Comparison of ENCODE assay signal across 9 cellular contexts in genomic region chr5:181219262-181220177, GRCh38. TPM values are rescaled to one million over a fixed set of nuclear protein-coding genes. Genes with fewer than 3 reads are reported as not detected.
A peak's percentile ranks its signal among the peaks of the same experiment; 100 is the strongest.
DNase-seq lines count a peak whose midpoint lies in the region; ATAC-seq and TF ChIP-seq lines count a peak whose summit lies in the region.
"Had no signal": no experiment of that assay in that cellular context is flagged by ENCODE, and none has a peak within 500 bp of the region (broad histone marks: within the 10 kb centered on the region; RNA-seq: fewer than 3 reads in every experiment).

No MANE protein-coding gene starts in this region.

- H3K27me3 ChIP-seq in naive thymus-derived CD4-positive, alpha-beta T cell (ENCODE audit: control insufficient read depth in 2 of 2, insufficient read depth in 2 of 2, low read length in 2 of 2) = no peaks in the 10 kb centered on the region
- no peaks in the 10 kb centered on the region for H3K27me3 ChIP-seq in foreskin keratinocyte

- H3K4me1 ChIP-seq in naive thymus-derived CD4-positive, alpha-beta T cell (ENCODE audit: control insufficient read depth in 2 of 2, insufficient read depth in 2 of 2, low read length in 2 of 2) = peaks cover 17 to 29% of the 10 kb centered on the region in 2 donors
- H3K4me1 ChIP-seq in foreskin keratinocyte = no peaks in the 10 kb centered on the region

- H3K4me3 ChIP-seq in naive thymus-derived CD4-positive, alpha-beta T cell (ENCODE audit: low read length) = no peak overlapping the region

- peaks cover 0 to 11% (median 0%) of the 10 kb centered on the region in 3 experiments for H3K36me3 ChIP-seq in naive thymus-derived CD4-positive, alpha-beta T cell (ENCODE audit: control insufficient read depth in 2 of 3, insufficient read depth in 3 of 3, low read length in 3 of 3)

- no peaks in the 10 kb centered on the region for H3K9me3 Mint-ChIP-seq in stimulated activated naive CD8-positive, alpha-beta T cell treated with anti-CD3 and anti-CD28 coated beads, Interleukin-15, Interleukin-2, amounts not matched to agents 100 ng/mL and 50 ng/mL, for 24 hours
- no peaks in the 10 kb centered on the region for H3K9me3 Mint-ChIP-seq in activated T-helper 17 cell treated with anti-CD3 and anti-CD28 coated beads, Interleukin-2, amount 50 U/mL, for 72 hours
- peaks cover 0 to 43% (median 0%) of the 10 kb centered on the region in 11 donors for H3K9me3 Mint-ChIP-seq in naive thymus-derived CD4-positive, alpha-beta T cell

- CTCF ChIA-PET in naive thymus-derived CD4-positive, alpha-beta T cell (lab: Charles Lee) = no interaction called here

- H3K27me3 Mint-ChIP-seq in stimulated activated naive CD8-positive, alpha-beta T cell treated with anti-CD3 and anti-CD28 coated beads, Interleukin-15, Interleukin-2, amounts not matched to agents 100 ng/mL and 50 ng/mL, for 24 hours = peaks cover 11% of the 10 kb centered on the region
- no peaks in the 10 kb centered on the region for H3K27me3 Mint-ChIP-seq in activated T-helper 17 cell treated with anti-CD3 and anti-CD28 coated beads, Interleukin-2, amount 50 U/mL, for 72 hours
- H3K27me3 Mint-ChIP-seq in naive thymus-derived CD4-positive, alpha-beta T cell = peaks cover 0 to 12% (median 0%) of the 10 kb centered on the region in 5 donors

- no peak for ATAC-seq in stimulated activated naive CD8-positive, alpha-beta T cell treated with anti-CD3 and anti-CD28 coated beads, Interleukin-15, Interleukin-2, amounts not matched to agents 100 U/mL and 50 U/mL, for 24 hours
- ATAC-seq in activated T-helper 17 cell treated with anti-CD3 and anti-CD28 coated beads, Interleukin-2, amount 50 U/mL, for 72 hours (replicated peaks) = no peak
- ATAC-seq in naive thymus-derived CD4-positive, alpha-beta T cell = no peak
- ATAC-seq in foreskin keratinocyte = no peak
- ATAC-seq: GM12878 had no signal

- intact Hi-C loops in naive thymus-derived CD4-positive, alpha-beta T cell (cut with micrococcal nuclease) = loop anchor here in 1 of 2 donors (10.0 kb wide), 1 partner anchor 355 kb away; the partner anchor contains the start of gene ZFP62

- H3K9me3 ChIP-seq in naive thymus-derived CD4-positive, alpha-beta T cell (ENCODE audit: control insufficient read depth in 2 of 3, low read length in 3 of 3) = no peaks in the 10 kb centered on the region

- TF ChIP-seq CTCF in foreskin keratinocyte (conservative IDR thresholded peaks at IDR 0.05) = no peak

- H3K36me3 Mint-ChIP-seq in stimulated activated naive CD8-positive, alpha-beta T cell treated with anti-CD3 and anti-CD28 coated beads, Interleukin-15, Interleukin-2, amounts not matched to agents 100 ng/mL and 50 ng/mL, for 24 hours (ENCODE audit: low read depth) = peaks cover 12% of the 10 kb centered on the region
- H3K36me3 Mint-ChIP-seq in activated T-helper 17 cell treated with anti-CD3 and anti-CD28 coated beads, Interleukin-2, amount 50 U/mL, for 72 hours (ENCODE audit: low read depth) = peaks cover 52% of the 10 kb centered on the region
- peaks cover 0 to 18% (median 0%) of the 10 kb centered on the region in 5 donors for H3K36me3 Mint-ChIP-seq in naive thymus-derived CD4-positive, alpha-beta T cell

- peak overlapping the region; percentile 31 for H3K27ac Mint-ChIP-seq in stimulated activated naive CD8-positive, alpha-beta T cell treated with anti-CD3 and anti-CD28 coated beads, Interleukin-15, Interleukin-2, amounts not matched to agents 100 ng/mL and 50 ng/mL, for 24 hours
- H3K27ac Mint-ChIP-seq in activated T-helper 17 cell treated with anti-CD3 and anti-CD28 coated beads, Interleukin-2, amount 50 U/mL, for 72 hours = peak overlapping the region; percentile 76
- peak overlapping the region in 8 of 9 donors; percentile 67 to 100 (median 78) for H3K27ac Mint-ChIP-seq in naive thymus-derived CD4-positive, alpha-beta T cell

- DNase-seq in stimulated activated naive CD8-positive, alpha-beta T cell treated with anti-CD3 and anti-CD28 coated beads, Interleukin-15, Interleukin-2, amounts not matched to agents 100 U/mL and 50 U/mL, for 24 hours = no peak
- no peak for DNase-seq in naive thymus-derived CD4-positive, alpha-beta T cell
- DNase-seq in islet precursor cell (no peak), T-helper 9 cell (no peak), foreskin keratinocyte (no peak), SHP77 treated with DMSO at 0.1 percent for 48 hours (lab: John Stamatoyannopoulos, UW) (no peak)

- peaks cover 71% of the 10 kb centered on the region for H3K4me1 Mint-ChIP-seq in stimulated activated naive CD8-positive, alpha-beta T cell treated with anti-CD3 and anti-CD28 coated beads, Interleukin-15, Interleukin-2, amounts not matched to agents 100 ng/mL and 50 ng/mL, for 24 hours (ENCODE audit: low read depth)
- peaks cover 44% of the 10 kb centered on the region for H3K4me1 Mint-ChIP-seq in activated T-helper 17 cell treated with anti-CD3 and anti-CD28 coated beads, Interleukin-2, amount 50 U/mL, for 72 hours
- H3K4me1 Mint-ChIP-seq in naive thymus-derived CD4-positive, alpha-beta T cell = peaks cover 17 to 70% (median 56%) of the 10 kb centered on the region in 7 donors

- POLR2A ChIA-PET in naive thymus-derived CD4-positive, alpha-beta T cell (lab: Charles Lee) = interaction anchor here (0.8 to 2.1 kb wide), 5 partner anchors 9 to 42 kb away, joined by 4 to 24 read pairs (median 10); partner anchors contain the start of gene TRIM52

- H3K27ac ChIP-seq in naive thymus-derived CD4-positive, alpha-beta T cell (ENCODE audit: low read depth, low read length) = no peak overlapping the region
- no peak overlapping the region for H3K27ac ChIP-seq in foreskin keratinocyte

- H3K4me3 Mint-ChIP-seq in stimulated activated naive CD8-positive, alpha-beta T cell treated with anti-CD3 and anti-CD28 coated beads, Interleukin-15, Interleukin-2, amounts not matched to agents 100 ng/mL and 50 ng/mL, for 24 hours = peak overlapping the region; percentile 65
- H3K4me3 Mint-ChIP-seq in activated T-helper 17 cell treated with anti-CD3 and anti-CD28 coated beads, Interleukin-2, amount 50 U/mL, for 72 hours = peak overlapping the region; percentile 87
- H3K4me3 Mint-ChIP-seq in naive thymus-derived CD4-positive, alpha-beta T cell = peak overlapping the region in 7 of 10 donors; percentile 45 to 96 (median 51)

RNA-seq across cellular contexts. Expression of gene TRIM41, which starts 3.6 kb away (rescaled TPM):
- total RNA-seq in activated T-helper 17 cell treated with anti-CD3 and anti-CD28 coated beads, Interleukin-2, amount 50 U/mL, for 72 hours = 10 to 100 TPM; 27.1 to 30.8 TPM
- 10 to 100 TPM; 27.3 to 36.5 (median 32.6) TPM for total RNA-seq in naive thymus-derived CD4-positive, alpha-beta T cell
- 1 to 10 TPM in 1 of 2 donors, under 1 TPM in 1; 0.72 to 1.1 TPM for polyA plus RNA-seq in naive thymus-derived CD4-positive, alpha-beta T cell
- total RNA-seq in foreskin keratinocyte = 17.5 and 17.9 TPM in 2 replicates
- 15.6 and 17.3 TPM in 2 replicates for polyA plus RNA-seq in foreskin keratinocyte

RNA-seq across cellular contexts. Expression of gene TRIM7, which starts 14.5 kb away (rescaled TPM):
- 1 to 10 TPM; 2.7 to 5.9 TPM for total RNA-seq in activated T-helper 17 cell treated with anti-CD3 and anti-CD28 coated beads, Interleukin-2, amount 50 U/mL, for 72 hours
- 1 to 10 TPM; 1.1 to 6.1 (median 3.6) TPM for total RNA-seq in naive thymus-derived CD4-positive, alpha-beta T cell
- under 1 TPM in 1 of 2 donors, not detected in 1; 0.28 TPM for polyA plus RNA-seq in naive thymus-derived CD4-positive, alpha-beta T cell
- total RNA-seq in foreskin keratinocyte = 33.3 and 37.6 TPM in 2 replicates
- polyA plus RNA-seq in foreskin keratinocyte = 36.7 and 39.0 TPM in 2 replicates

RNA-seq across cellular contexts. Expression of gene RACK1, which starts 24.2 kb away (rescaled TPM):
- 1,000 to 10,000 TPM; 2,150 to 2,706 TPM for total RNA-seq in activated T-helper 17 cell treated with anti-CD3 and anti-CD28 coated beads, Interleukin-2, amount 50 U/mL, for 72 hours
- total RNA-seq in naive thymus-derived CD4-positive, alpha-beta T cell = 1,000 to 10,000 TPM; 1,703 to 2,739 (median 2,322) TPM
- polyA plus RNA-seq in naive thymus-derived CD4-positive, alpha-beta T cell = 1,000 to 10,000 TPM; 2,748 to 2,829 TPM
- 3,025 and 3,078 TPM in 2 replicates for total RNA-seq in foreskin keratinocyte
- 2,685 and 2,690 TPM in 2 replicates for polyA plus RNA-seq in foreskin keratinocyte

RNA-seq across cellular contexts. Expression of gene TRIM52, which starts 41.4 kb away (rescaled TPM):
- 10 to 100 TPM; 14.3 to 19.4 TPM for total RNA-seq in activated T-helper 17 cell treated with anti-CD3 and anti-CD28 coated beads, Interleukin-2, amount 50 U/mL, for 72 hours
- total RNA-seq in naive thymus-derived CD4-positive, alpha-beta T cell = 10 to 100 TPM; 31.4 to 71.6 (median 35.7) TPM
- 10 to 100 TPM; 39.2 to 50.5 TPM for polyA plus RNA-seq in naive thymus-derived CD4-positive, alpha-beta T cell
- total RNA-seq in foreskin keratinocyte = 2.6 and 2.8 TPM in 2 replicates
- polyA plus RNA-seq in foreskin keratinocyte = 0.97 and 1.1 TPM in 2 replicates
